In genomic region chr1:25685211-25685750, GRCh38 we compare ENCODE assay signal across 2 cellular contexts.
TF ChIP-seq lines count a peak whose summit lies in the region.

No MANE protein-coding gene starts in this region.

TF ChIP-seq in IMR-90, 13 proteins besides CTCF, POLR2A, EP300 and RAD21:
- TF ChIP-seq, protein P1, sequence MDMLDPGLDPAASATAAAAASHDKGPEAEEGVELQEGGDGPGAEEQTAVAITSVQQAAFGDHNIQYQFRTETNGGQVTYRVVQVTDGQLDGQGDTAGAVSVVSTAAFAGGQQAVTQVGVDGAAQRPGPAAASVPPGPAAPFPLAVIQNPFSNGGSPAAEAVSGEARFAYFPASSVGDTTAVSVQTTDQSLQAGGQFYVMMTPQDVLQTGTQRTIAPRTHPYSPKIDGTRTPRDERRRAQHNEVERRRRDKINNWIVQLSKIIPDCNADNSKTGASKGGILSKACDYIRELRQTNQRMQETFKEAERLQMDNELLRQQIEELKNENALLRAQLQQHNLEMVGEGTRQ (IDR thresholded peaks at IDR 0.05; ENCODE audit: low read depth, low read length), result no peak
- TF ChIP-seq RCOR1 (IDR thresholded peaks at IDR 0.05; ENCODE audit: insufficient replicate concordance, low read length) (no peak), NFE2L2 (IDR thresholded peaks at IDR 0.05; ENCODE audit: low read depth, low read length) (no peak), SMC3 (IDR thresholded peaks at IDR 0.05; ENCODE audit: low read depth, low read length) (no peak), MAZ (IDR thresholded peaks at IDR 0.05; ENCODE audit: borderline replicate concordance, low read depth, low read length) (no peak), CHD1 (IDR thresholded peaks at IDR 0.05; ENCODE audit: low read depth, low read length) (no peak), MAFK (IDR thresholded peaks at IDR 0.05; ENCODE audit: low read depth, low read length) (no peak), RFX5 (IDR thresholded peaks at IDR 0.05; ENCODE audit: low read depth, low read length) (no peak), BHLHE40 (IDR thresholded peaks at IDR 0.05; ENCODE audit: low read depth, low read length) (no peak), MXI1 (IDR thresholded peaks at IDR 0.05; ENCODE audit: borderline replicate concordance, low read depth, low read length) (no peak), FOS (IDR thresholded peaks at IDR 0.05; ENCODE audit: low read depth, low read length) (no peak), CEBPB (IDR thresholded peaks at IDR 0.05; ENCODE audit: low read depth, low read length) (no peak)
- TF ChIP-seq, protein P2, sequence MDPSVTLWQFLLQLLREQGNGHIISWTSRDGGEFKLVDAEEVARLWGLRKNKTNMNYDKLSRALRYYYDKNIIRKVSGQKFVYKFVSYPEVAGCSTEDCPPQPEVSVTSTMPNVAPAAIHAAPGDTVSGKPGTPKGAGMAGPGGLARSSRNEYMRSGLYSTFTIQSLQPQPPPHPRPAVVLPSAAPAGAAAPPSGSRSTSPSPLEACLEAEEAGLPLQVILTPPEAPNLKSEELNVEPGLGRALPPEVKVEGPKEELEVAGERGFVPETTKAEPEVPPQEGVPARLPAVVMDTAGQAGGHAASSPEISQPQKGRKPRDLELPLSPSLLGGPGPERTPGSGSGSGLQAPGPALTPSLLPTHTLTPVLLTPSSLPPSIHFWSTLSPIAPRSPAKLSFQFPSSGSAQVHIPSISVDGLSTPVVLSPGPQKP (IDR thresholded peaks at IDR 0.05; ENCODE audit: borderline replicate concordance, low read depth, low read length), result no peak
TF ChIP-seq in IMR-90: peak in this region for 0.

TF ChIP-seq in GM12891, 5 proteins besides CTCF, POLR2A, EP300 and RAD21 (continued from another document):
- no peak for TF ChIP-seq POLR2AphosphoS5 (IDR thresholded peaks at IDR 0.05; ENCODE audit: low read depth, low read length)
